Comparison of ENCODE assay signal across 12 cellular contexts in genomic region chr9:129311638-129312037, GRCh38.
"Had no signal": no experiment of that assay in that cellular context is flagged by ENCODE, and none has a peak within 500 bp of the region (broad histone marks: within the 10 kb centered on the region; RNA-seq: fewer than 3 reads in every experiment).

No MANE protein-coding gene starts in this region.

- H3K4me3 Mint-ChIP-seq: endodermal cell; immature natural killer cell; natural killer cell treated with Interleukin-12 subunit alpha and Interleukin-12 subunit beta and Interleukin-15 and Interleukin-18, amount 100 ng/mL, for 72 hours; stimulated activated naive CD8-positive, alpha-beta T cell treated with anti-CD3 and anti-CD28 coated beads, Interleukin-15, amount 100 ng/mL, for 72 hours; T-helper 17 cell had no signal

- H3K4me1 Mint-ChIP-seq: immature natural killer cell had no signal

- H3K36me3 Mint-ChIP-seq: activated naive CD4-positive, alpha-beta T cell treated with anti-CD3 and anti-CD28 coated beads, Interleukin-2, amount 50 U/mL, for 72 hours; immature natural killer cell; natural killer cell treated with Interleukin-12 subunit alpha and Interleukin-12 subunit beta and Interleukin-15 and Interleukin-18, amount 100 ng/mL, for 72 hours had no signal

- H3K36me3 ChIP-seq: thyroid gland had no signal

- H3K27me3 Mint-ChIP-seq: stimulated activated naive CD8-positive, alpha-beta T cell treated with anti-CD3 and anti-CD28 coated beads, Interleukin-15, amount 100 ng/mL, for 72 hours had no signal

- H3K9me3 Mint-ChIP-seq: activated naive CD4-positive, alpha-beta T cell treated with anti-CD3 and anti-CD28 coated beads, Interleukin-2, amount 50 U/mL, for 72 hours; immature natural killer cell; natural killer cell treated with Interleukin-12 subunit alpha and Interleukin-12 subunit beta and Interleukin-15 and Interleukin-18, amount 100 ng/mL, for 72 hours had no signal

- H3K9me3 ChIP-seq: psoas muscle, thyroid gland had no signal

- H3K27ac ChIP-seq: psoas muscle, thyroid gland had no signal

- H3K27me3 ChIP-seq: thyroid gland had no signal

- H3K27ac Mint-ChIP-seq: activated naive CD4-positive, alpha-beta T cell treated with anti-CD3 and anti-CD28 coated beads, Interleukin-2, amount 50 U/mL, for 72 hours; endodermal cell; immature natural killer cell; natural killer cell treated with Interleukin-12 subunit alpha and Interleukin-12 subunit beta and Interleukin-15 and Interleukin-18, amount 100 ng/mL, for 72 hours had no signal

- DNase-seq: activated CD4-positive, alpha-beta T cell treated with anti-CD3 and anti-CD28 coated beads, Interleukin-2, amount 50 U/mL, for 1 hour; immature natural killer cell; left colon; occipital lobe; stimulated activated CD4-positive, alpha-beta T cell treated with anti-CD3 and anti-CD28 coated beads, Interleukin-4, amount 100 ng/mL, for 1 hour; T-helper 17 cell; thyroid gland had no signal

- H3K4me3 ChIP-seq: psoas muscle, thyroid gland had no signal

- ATAC-seq: activated naive CD4-positive, alpha-beta T cell treated with anti-CD3 and anti-CD28 coated beads, Interleukin-2, amount 50 U/mL, for 72 hours; left colon; natural killer cell treated with Interleukin-12 subunit alpha and Interleukin-12 subunit beta and Interleukin-15 and Interleukin-18, amount 100 ng/mL, for 72 hours; psoas muscle; stimulated activated naive CD8-positive, alpha-beta T cell treated with anti-CD3 and anti-CD28 coated beads, Interleukin-15, amount 100 ng/mL, for 72 hours; T-helper 17 cell had no signal
